In genomic region chr11:69568809-69569097, GRCh38 we compare ENCODE assay signal across 24 cellular contexts.
"Had no signal": no experiment of that assay in that cellular context is flagged by ENCODE, and none has a peak within 500 bp of the region (broad histone marks: within the 10 kb centered on the region; RNA-seq: fewer than 3 reads in every experiment).

No MANE protein-coding gene starts in this region.

- H3K36me3 ChIP-seq: left ventricle myocardium inferior, neutrophil, right atrium auricular region, right lobe of liver, tibial nerve, uterus had no signal

- H3K4me1 ChIP-seq: left ventricle myocardium inferior, right atrium auricular region, right lobe of liver, tibial nerve, uterus had no signal

- H3K9me3 ChIP-seq: left ventricle myocardium inferior, neutrophil, right atrium auricular region, right lobe of liver, tibial nerve, uterus had no signal

- H3K4me2 ChIP-seq: smooth muscle cell had no signal

- H3K27me3 ChIP-seq: right atrium auricular region, right lobe of liver, tibial nerve, uterus had no signal

- FAIRE-seq: islet of Langerhans had no signal

- H3K27ac ChIP-seq: left ventricle myocardium inferior, neutrophil, right atrium auricular region, right lobe of liver, tibial nerve, uterus had no signal

- H3K4me3 ChIP-seq: left ventricle myocardium inferior, lung, right atrium auricular region, right lobe of liver, smooth muscle cell, tibial nerve, uterus had no signal

- DNase-seq: hypothalamus; immature natural killer cell; left ventricle myocardium inferior; mesendoderm; naive B cell; natural killer cell; nephron progenitor cell; occipital lobe; stimulated activated CD4-positive, alpha-beta T cell treated with anti-CD3 and anti-CD28 coated beads, Interleukin-1b, Interleukin-23, amount 100 ng/mL, for 48 hours; stimulated activated CD4-positive, alpha-beta T cell treated with anti-CD3 and anti-CD28 coated beads, Interleukin-2, amount 100 ng/mL, for 48 hours; stimulated activated CD4-positive, alpha-beta T cell treated with anti-CD3 and anti-CD28 coated beads, Interleukin-4, amount 100 ng/mL, for 4 hours; stimulated activated CD8-positive, alpha-beta memory T cell treated with anti-CD3 and anti-CD28 coated beads, Interleukin-4, amount 100 ng/mL, for 48 hours; stimulated activated naive CD4-positive, alpha-beta T cell treated with Interleukin-2 at 50 U/mL for 16 hours; stimulated activated naive CD8-positive, alpha-beta T cell treated with anti-CD3 and anti-CD28 coated beads, Interleukin-15, amount 100 ng/mL, for 72 hours; substantia nigra; uterus had no signal

- ATAC-seq: natural killer cell; right lobe of liver; stimulated activated memory B cell treated with anti-CD40 and anti-IgM and Interleukin-4, amounts not matched to agents 10 μg/mL and 1 μg/mL and 100 μg/mL, for 72 hours; stimulated activated naive CD8-positive, alpha-beta T cell treated with anti-CD3 and anti-CD28 coated beads, Interleukin-15, amount 100 ng/mL, for 72 hours had no signal
